In the genomic region with DNA sequence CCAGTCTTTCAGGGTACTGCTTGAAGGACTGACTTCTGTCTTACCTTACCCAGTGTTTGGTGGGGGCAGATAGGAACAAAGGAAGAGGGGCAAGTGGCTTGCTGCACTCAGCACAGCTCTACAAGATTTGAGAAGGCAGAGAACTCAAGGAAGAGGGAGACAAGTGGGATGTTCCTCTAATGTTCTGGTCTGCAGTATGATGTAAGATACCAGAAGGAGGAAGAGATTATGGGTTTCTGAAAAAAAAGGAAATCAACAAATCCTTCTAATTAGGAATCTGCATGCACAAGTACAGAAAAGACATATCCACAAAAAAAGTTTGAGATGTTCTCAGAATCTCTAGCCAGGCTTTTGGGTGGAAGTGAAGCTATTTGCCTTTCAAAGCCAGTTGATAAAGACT, we compare ENCODE assay signal across 16 cellular contexts. TPM values are rescaled to one million over a fixed set of nuclear protein-coding genes. Genes with fewer than 3 reads are reported as not detected.
DNase-seq lines count a peak whose midpoint lies in the region; ATAC-seq and TF ChIP-seq lines count a peak whose summit lies in the region.
"Had no signal": no experiment of that assay in that cellular context is flagged by ENCODE, and none has a peak within 500 bp of the region (broad histone marks: within the 10 kb centered on the region; RNA-seq: fewer than 3 reads in every experiment).

No MANE protein-coding gene starts in this region.

- no peak overlapping the region for H3K4me3 ChIP-seq in lower lobe of right lung
- H3K4me3 ChIP-seq: Peyer's patch had no signal

- CTCF ChIA-PET in CD4-positive, alpha-beta T cell (lab: Charles Lee): interaction anchor here (1.0 kb wide), 1 partner anchor 38 kb away, joined by 3 read pairs; no protein-coding TSS in a partner anchor

- no peaks in the 10 kb centered on the region for H3K27me3 ChIP-seq in CD4-positive, alpha-beta T cell (ENCODE audit: control insufficient read depth, insufficient read depth, low read length)
- no peaks in the 10 kb centered on the region for H3K27me3 ChIP-seq in lower lobe of right lung (ENCODE audit: low read depth)
- H3K27me3 ChIP-seq: BE2C, Peyer's patch had no signal

- H3K4me1 ChIP-seq in lower lobe of right lung: peaks cover 11% of the 10 kb centered on the region

- H3K9me3 Mint-ChIP-seq in CD4-positive, alpha-beta T cell: no peaks in the 10 kb centered on the region

- H3K4me3 Mint-ChIP-seq in CD4-positive, alpha-beta T cell: no peak overlapping the region
- no peak overlapping the region for H3K4me3 Mint-ChIP-seq in T-helper 17 cell

- H3K36me3 Mint-ChIP-seq in CD4-positive, alpha-beta T cell (ENCODE audit: low read depth): peaks cover 94% of the 10 kb centered on the region
- peaks cover 10% of the 10 kb centered on the region for H3K36me3 Mint-ChIP-seq in T-helper 17 cell (ENCODE audit: low read depth)

- peaks cover 25% of the 10 kb centered on the region for H3K36me3 ChIP-seq in lower lobe of right lung

- intact Hi-C loops in CD4-positive, alpha-beta T cell (cut with DNase I, micrococcal nuclease): no loop called here
- intact Hi-C loops in lower lobe of right lung (cut with DNase I): no loop called here

- no peak overlapping the region for H3K27ac ChIP-seq in CD4-positive, alpha-beta T cell (ENCODE audit: low read depth, low read length)
- H3K27ac ChIP-seq in lower lobe of right lung: no peak overlapping the region
- H3K27ac ChIP-seq: KMS-11, Peyer's patch had no signal

- peaks cover 78% of the 10 kb centered on the region for H3K4me1 Mint-ChIP-seq in CD4-positive, alpha-beta T cell (ENCODE audit: low read depth)
- peaks cover 43% of the 10 kb centered on the region for H3K4me1 Mint-ChIP-seq in T-helper 17 cell

- H3K9me3 ChIP-seq in CD4-positive, alpha-beta T cell (ENCODE audit: control insufficient read depth, low read length): no peaks in the 10 kb centered on the region
- H3K9me3 ChIP-seq in T-helper 17 cell (ENCODE audit: control insufficient read depth, low read length, poor library complexity, severe bottlenecking): no peaks in the 10 kb centered on the region
- peaks cover 6% of the 10 kb centered on the region for H3K9me3 ChIP-seq in lower lobe of right lung
- H3K9me3 ChIP-seq: BE2C, Peyer's patch had no signal

- DNase-seq in NOMO-1 treated with DMSO at 0.1 percent for 48 hours (lab: John Stamatoyannopoulos, UW; ENCODE audit: unreplicated experiment) (peak; percentile 4), NOMO-1 treated with dmso at 0.1 percent for 144 hours (lab: John Stamatoyannopoulos, UW; ENCODE audit: unreplicated experiment) (no peak), T-helper 17 cell (no peak), lower lobe of right lung (no peak), GM10266 (ENCODE audit: extremely low spot score) (no peak)
- DNase-seq in CD4-positive, alpha-beta T cell: no peak
- DNase-seq: 8988T; BE2C; effector memory CD4-positive, alpha-beta T cell; NCI-H2171 treated with DMSO at 0.1 percent for 48 hours; NCI-H82; Peyer's patch; stimulated activated CD4-positive, alpha-beta T cell treated with anti-CD3 and anti-CD28 coated beads, Interleukin-1b, Interleukin-23, amount 100 ng/mL, for 48 hours had no signal

- TF ChIP-seq CTCF in CD4-positive, alpha-beta T cell (IDR thresholded peaks at IDR 0.05): no peak
- TF ChIP-seq CTCF in lower lobe of right lung (IDR thresholded peaks at IDR 0.05): no peak
- no peak for TF ChIP-seq CTCF in GM10266 (IDR thresholded peaks at IDR 0.05; ENCODE audit: control insufficient read depth, insufficient read depth, low read depth, missing control alignments)

- ATAC-seq in CD4-positive, alpha-beta T cell (ENCODE audit: poor library complexity): no peak
- ATAC-seq in T-helper 17 cell (no peak), lower lobe of right lung (peak; percentile 64 to 69), HG03280 (IDR thresholded peaks at IDR 0.05; ENCODE audit: unreplicated experiment) (no peak), HG02798 (IDR thresholded peaks at IDR 0.05; ENCODE audit: poor library complexity, unreplicated experiment) (no peak)

- no peaks in the 10 kb centered on the region for H3K27me3 Mint-ChIP-seq in CD4-positive, alpha-beta T cell
- no peaks in the 10 kb centered on the region for H3K27me3 Mint-ChIP-seq in T-helper 17 cell

- peak overlapping the region; percentile 0 for H3K27ac Mint-ChIP-seq in CD4-positive, alpha-beta T cell
- peak overlapping the region; percentile 91 for H3K27ac Mint-ChIP-seq in T-helper 17 cell

- POLR2A ChIA-PET in CD4-positive, alpha-beta T cell (lab: Charles Lee): no interaction called here

RNA-seq across cellular contexts. Expression of gene USP15, which starts 37.1 kb away (rescaled TPM):
- 100 to 1,000 TPM; 212 to 218 TPM for total RNA-seq in CD4-positive, alpha-beta T cell
- total RNA-seq in T-helper 17 cell (100 to 1,000 TPM; 186 to 222 TPM), lower lobe of right lung (91.9 TPM)

Comparison
In these comparisons a context has a peak if more than half of its experiments do, and no peak if none do; other contexts are left out.
1. ATAC-seq: peak in lower lobe of right lung (2 of 2); none in CD4-positive, alpha-beta T cell (single experiment), T-helper 17 cell (single experiment), HG03280 (single experiment) and HG02798 (single experiment).